ENCODE assay signal across 1 cellular context in genomic region chr20:3659492-3660261, GRCh38.
TF ChIP-seq lines count a peak whose summit lies in the region.

No MANE protein-coding gene starts in this region.

TF ChIP-seq in HepG2, 621 proteins besides CTCF, POLR2A, EP300 and RAD21 (continued from another document):
- TF ChIP-seq IKZF4 (CRISPR knock-in tag; IDR thresholded peaks at IDR 0.05; ENCODE audit: borderline replicate concordance, low read depth, not compliant biosample characterization) (no peak), PHF20 (CRISPR knock-in tag; IDR thresholded peaks at IDR 0.05) (0 out of 2 replicates have a peak, but pooled peaks have one; percentile 19), THAP7 (CRISPR knock-in tag; IDR thresholded peaks at IDR 0.05) (peak; percentile 79; the same call in 1 of the 2 replicates), TBX3 (IDR thresholded peaks at IDR 0.05; ENCODE audit: borderline replicate concordance) (0 out of 2 replicates have a peak, but pooled peaks have one; percentile 37), SIX1 (CRISPR knock-in tag; IDR thresholded peaks at IDR 0.05; ENCODE audit: borderline replicate concordance) (no peak), ARNT (IDR thresholded peaks at IDR 0.05) (no peak), KLF6 (CRISPR knock-in tag; IDR thresholded peaks at IDR 0.05) (no peak), JUNB (CRISPR knock-in tag; IDR thresholded peaks at IDR 0.05; ENCODE audit: borderline replicate concordance) (no peak), LBX2 (CRISPR knock-in tag; IDR thresholded peaks at IDR 0.05; ENCODE audit: borderline replicate concordance) (no peak), ZKSCAN5 (CRISPR knock-in tag; IDR thresholded peaks at IDR 0.05) (no peak), MED13 (CRISPR knock-in tag; IDR thresholded peaks at IDR 0.05) (no peak), ZNF788 (CRISPR knock-in tag; IDR thresholded peaks at IDR 0.05; ENCODE audit: borderline replicate concordance) (0 out of 2 replicates have a peak, but pooled peaks have one; percentile 44)
